1 cellular context compared by ENCODE assay signal in the genomic region with DNA sequence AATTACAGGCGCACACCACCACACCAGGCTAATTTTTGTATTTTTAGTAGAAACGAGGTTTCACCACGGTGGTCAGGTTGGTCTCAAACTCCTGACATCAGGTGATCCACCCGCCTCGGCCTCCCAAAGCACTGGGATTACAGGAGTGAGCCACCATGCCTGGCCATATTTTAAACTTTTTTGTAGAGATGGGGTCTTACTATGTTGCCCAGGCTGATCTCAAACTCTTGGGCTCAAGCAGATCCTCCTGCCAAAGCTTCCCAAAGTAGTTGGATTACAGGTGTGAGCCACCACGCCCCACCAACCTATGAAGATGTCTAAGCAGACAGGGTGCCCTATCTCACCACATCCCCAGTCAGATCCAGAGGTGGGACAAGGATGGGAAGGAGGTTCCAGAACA.
TF ChIP-seq lines count a peak whose summit lies in the region.

No MANE protein-coding gene starts in this region.

TF ChIP-seq in K562, 482 proteins besides CTCF, POLR2A, EP300 and RAD21:
- TF ChIP-seq ZNF121 (CRISPR knock-in tag; conservative IDR thresholded peaks at IDR 0.05) = peak; percentile 65
